ENCODE assay signal across 23 cellular contexts in the genomic region with DNA sequence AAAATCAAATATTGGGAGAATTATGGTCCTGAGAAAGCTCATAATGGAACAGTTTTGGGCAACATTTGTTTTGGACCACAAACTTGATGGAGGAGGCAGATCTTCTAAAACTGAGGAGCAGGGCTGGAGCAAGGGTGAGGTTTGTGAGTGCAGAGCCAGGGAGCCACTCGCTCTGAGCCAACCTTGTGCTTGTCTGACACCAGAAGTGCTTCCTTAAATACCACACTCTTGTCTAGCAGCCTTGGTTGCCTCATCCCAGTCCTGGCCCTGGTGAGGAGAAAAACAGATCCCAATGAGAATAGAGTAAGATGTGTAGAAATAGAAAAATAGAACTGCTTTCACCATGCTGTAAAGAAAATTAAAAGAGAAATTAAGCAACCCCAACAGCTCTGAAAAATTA. TPM values are rescaled to one million over a fixed set of nuclear protein-coding genes. Genes with fewer than 3 reads are reported as not detected.
A peak's percentile ranks its signal among the peaks of the same experiment; 100 is the strongest.
DNase-seq lines count a peak whose midpoint lies in the region; ATAC-seq and TF ChIP-seq lines count a peak whose summit lies in the region.
"Had no signal": no experiment of that assay in that cellular context is flagged by ENCODE, and none has a peak within 500 bp of the region (broad histone marks: within the 10 kb centered on the region; RNA-seq: fewer than 3 reads in every experiment).

No MANE protein-coding gene starts in this region.

- 0 out of 2 replicates have a peak overlapping the region, but pooled peaks have one; percentile 38 for H3K4me2 ChIP-seq in GM23338
- H3K4me2 ChIP-seq: A549; BLaER1 treated with 17β-estradiol and CSF1 and Interleukin-3, amounts not matched to agents 10 nM and 100 nM had no signal

- H3K27ac ChIP-seq in GM23338 (ENCODE audit: low read depth) (no peak overlapping the region), upper lobe of right lung (no peak overlapping the region)
- H3K27ac ChIP-seq: A549; BLaER1 treated with 17β-estradiol and CSF1 and Interleukin-3, amounts not matched to agents 10 nM and 100 nM had no signal

- peaks cover 14% of the 10 kb centered on the region for H3K27me3 Mint-ChIP-seq in GM23338 (ENCODE audit: insufficient read depth, low read depth, poor library complexity)
- H3K27me3 Mint-ChIP-seq: CD4-positive, alpha-beta T cell; CD8-positive, alpha-beta memory T cell had no signal

- H3K4me3 ChIP-seq in GM23338 (no peak overlapping the region), upper lobe of right lung (no peak overlapping the region)
- H3K4me3 ChIP-seq: A549; BLaER1 treated with 17β-estradiol and CSF1 and Interleukin-3, amounts not matched to agents 10 nM and 100 nM had no signal

- no peaks in the 10 kb centered on the region for H3K9me2 ChIP-seq in GM23338 (ENCODE audit: insufficient read depth)

- H3K4me3 Mint-ChIP-seq in GM23338: no peak overlapping the region
- H3K4me3 Mint-ChIP-seq: CD14-positive monocyte; CD4-positive, alpha-beta T cell; CD8-positive, alpha-beta memory T cell had no signal

- peaks cover 5% of the 10 kb centered on the region for H3K36me3 ChIP-seq in GM23338 (ENCODE audit: insufficient read depth)
- no peaks in the 10 kb centered on the region for H3K36me3 ChIP-seq in upper lobe of right lung

- no peaks in the 10 kb centered on the region; the same call in 2 of the 3 replicates for H3K4me1 Mint-ChIP-seq in GM23338

- H3K27me3 ChIP-seq in GM23338 (ENCODE audit: insufficient read depth) (no peaks in the 10 kb centered on the region), upper lobe of right lung (no peaks in the 10 kb centered on the region)
- H3K27me3 ChIP-seq: BE2C; BLaER1 treated with 17β-estradiol and CSF1 and Interleukin-3, amounts not matched to agents 10 nM and 100 nM had no signal

- intact Hi-C loops in Right ventricle myocardium inferior (cut with DNase I) (loop anchor here (10.0 kb wide), 1 partner anchor 288 kb away; the partner anchor contains the start of gene ZNF266), left cardiac atrium (cut with DNase I) (no loop called here), upper lobe of right lung (cut with DNase I) (no loop called here)

- H3K27ac Mint-ChIP-seq in GM23338: no peak overlapping the region
- H3K27ac Mint-ChIP-seq: CD14-positive monocyte; CD4-positive, alpha-beta T cell; CD8-positive, alpha-beta memory T cell had no signal

- H3F3A ChIP-seq in GM23338 (replicated peaks; ENCODE audit: low read depth): no peaks in the 10 kb centered on the region

- peak; percentile 48 for ATAC-seq in Right ventricle myocardium inferior
- no peak for ATAC-seq in left cardiac atrium
- no peak for ATAC-seq in GM23338
- ATAC-seq in upper lobe of right lung: peak; percentile 24
- no peak for ATAC-seq in HG02981 (IDR thresholded peaks at IDR 0.05; ENCODE audit: unreplicated experiment)
- ATAC-seq: A549 had no signal

- H3K4me1 ChIP-seq in GM23338 (ENCODE audit: insufficient read depth): peaks cover 23% of the 10 kb centered on the region
- peaks cover 6% of the 10 kb centered on the region for H3K4me1 ChIP-seq in upper lobe of right lung
- H3K4me1 ChIP-seq: A549, BE2C had no signal

- H4K20me1 ChIP-seq in GM23338 (replicated peaks; ENCODE audit: insufficient read depth): peaks cover 49% of the 10 kb centered on the region

- peaks cover 96% of the 10 kb centered on the region for H3K36me3 Mint-ChIP-seq in GM23338 (ENCODE audit: low read depth)

- DNase-seq in Right ventricle myocardium inferior (ENCODE audit: missing footprints): no peak
- no peak for DNase-seq in left cardiac atrium
- no peak for DNase-seq in GM23338 (ENCODE audit: low spot score)
- peak; percentile 18 for DNase-seq in mesenteric fat pad (ENCODE audit: low spot score)
- no peak for DNase-seq in upper lobe of right lung
- no peak for DNase-seq in SW 1271 (lab: John Stamatoyannopoulos, UW)
- DNase-seq: 8988T; ACHN; AML-193; BE2C; CD4-positive, alpha-beta T cell; CD8-positive, alpha-beta memory T cell; DMS 273 treated with DMSO at 0.1 percent for 48 hours; DMS79; EL; GF-D8; H7; HCEC 1CT had no signal

- peaks cover 86% of the 10 kb centered on the region for H3K9me3 Mint-ChIP-seq in GM23338

- H3K79me2 ChIP-seq in GM23338 (replicated peaks; ENCODE audit: insufficient read depth): peaks cover 100% of the 10 kb centered on the region

- peaks cover 11% of the 10 kb centered on the region for H3K9me3 ChIP-seq in upper lobe of right lung

- no peak overlapping the region for H2AFZ ChIP-seq in GM23338

- TF ChIP-seq CTCF in GM23338 (conservative IDR thresholded peaks at IDR 0.05; ENCODE audit: low read depth in 2 of 2): no peak
- no peak for TF ChIP-seq CTCF in upper lobe of right lung (IDR thresholded peaks at IDR 0.05)

TF ChIP-seq in GM23338, 12 proteins besides CTCF, POLR2A, EP300 and RAD21:
- TF ChIP-seq NANOG (IDR thresholded peaks at IDR 0.05; ENCODE audit: borderline replicate concordance): no peak
- TF ChIP-seq ZNF331 (CRISPR knock-in tag; IDR thresholded peaks at IDR 0.05; ENCODE audit: low read depth): no peak
- no peak for TF ChIP-seq JUNB (IDR thresholded peaks at IDR 0.05; ENCODE audit: unreplicated experiment)
- TF ChIP-seq, protein P1, sequence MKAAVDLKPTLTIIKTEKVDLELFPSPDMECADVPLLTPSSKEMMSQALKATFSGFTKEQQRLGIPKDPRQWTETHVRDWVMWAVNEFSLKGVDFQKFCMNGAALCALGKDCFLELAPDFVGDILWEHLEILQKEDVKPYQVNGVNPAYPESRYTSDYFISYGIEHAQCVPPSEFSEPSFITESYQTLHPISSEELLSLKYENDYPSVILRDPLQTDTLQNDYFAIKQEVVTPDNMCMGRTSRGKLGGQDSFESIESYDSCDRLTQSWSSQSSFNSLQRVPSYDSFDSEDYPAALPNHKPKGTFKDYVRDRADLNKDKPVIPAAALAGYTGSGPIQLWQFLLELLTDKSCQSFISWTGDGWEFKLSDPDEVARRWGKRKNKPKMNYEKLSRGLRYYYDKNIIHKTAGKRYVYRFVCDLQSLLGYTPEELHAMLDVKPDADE (IDR thresholded peaks at IDR 0.05): no peak
- TF ChIP-seq EZH2 (IDR thresholded peaks at IDR 0.05; ENCODE audit: low read depth, unreplicated experiment): no peak

RNA-seq across cellular contexts. Expression of gene ZNF317, which starts 6.7 kb away (rescaled TPM):
- total RNA-seq in Right ventricle myocardium inferior: 14.7 TPM
- 10 to 100 TPM; 11.3 to 19.1 TPM for total RNA-seq in left cardiac atrium
- total RNA-seq in GM23338 (2014; rRNA removed; shearing (Covaris generic)): 24.7 and 32.4 TPM in 2 replicates
- polyA plus RNA-seq in GM23338 (2016; fragmentation: Nextera tagmentation; extraction: Ambion mirVana): 22.7 and 25.2 TPM in 2 replicates
- total RNA-seq in mesenteric fat pad: 28.3 TPM
- 28.2 TPM for total RNA-seq in upper lobe of right lung

RNA-seq across cellular contexts. Expression of gene OR7G3, which starts 20.1 kb away (rescaled TPM):
- total RNA-seq in Right ventricle myocardium inferior (not detected), left cardiac atrium (not detected), mesenteric fat pad (not detected), upper lobe of right lung (not detected)
- not detected in 2 replicates for total RNA-seq in GM23338 (2014; rRNA removed; shearing (Covaris generic))
- not detected in 2 replicates for polyA plus RNA-seq in GM23338 (2016; fragmentation: Nextera tagmentation; extraction: Ambion mirVana)
- total RNA-seq: CD4-positive, alpha-beta T cell; CD8-positive, alpha-beta memory T cell; H1; H7 had no signal
- polyA plus RNA-seq: A549; CD14-positive monocyte; CD8-positive, alpha-beta memory T cell; H1 had no signal

RNA-seq across cellular contexts. Expression of gene OR7G1, which starts 31.3 kb away (rescaled TPM):
- total RNA-seq in Right ventricle myocardium inferior (not detected), left cardiac atrium (not detected), mesenteric fat pad (not detected), upper lobe of right lung (not detected)
- total RNA-seq in GM23338 (2014; rRNA removed; shearing (Covaris generic)): not detected in 2 replicates
- polyA plus RNA-seq in GM23338 (2016; fragmentation: Nextera tagmentation; extraction: Ambion mirVana): not detected in 2 replicates
- total RNA-seq: CD4-positive, alpha-beta T cell; CD8-positive, alpha-beta memory T cell; H1; H7 had no signal
- polyA plus RNA-seq: A549; CD14-positive monocyte; CD8-positive, alpha-beta memory T cell; H1 had no signal

RNA-seq across cellular contexts. Expression of gene OR7D2, which starts 31.9 kb away (rescaled TPM):
- total RNA-seq in Right ventricle myocardium inferior: 0.08 TPM
- under 1 TPM in 1 of 2 donors, not detected in 1; 0.21 TPM for total RNA-seq in left cardiac atrium
- total RNA-seq in GM23338 (2014; rRNA removed; shearing (Covaris generic)): not detected in 2 replicates
- not detected in 2 replicates for polyA plus RNA-seq in GM23338 (2016; fragmentation: Nextera tagmentation; extraction: Ambion mirVana)
- total RNA-seq in mesenteric fat pad: not detected
- total RNA-seq in upper lobe of right lung: 0.52 TPM
- total RNA-seq: CD4-positive, alpha-beta T cell; CD8-positive, alpha-beta memory T cell; H1; H7 had no signal
- polyA plus RNA-seq: CD14-positive monocyte; CD8-positive, alpha-beta memory T cell had no signal

RNA-seq across cellular contexts. Expression of gene OR7G2, which starts 39.6 kb away (rescaled TPM):
- total RNA-seq in Right ventricle myocardium inferior: not detected
- not detected for total RNA-seq in left cardiac atrium
- not detected in 2 replicates for total RNA-seq in GM23338 (2014; rRNA removed; shearing (Covaris generic))
- polyA plus RNA-seq in GM23338 (2016; fragmentation: Nextera tagmentation; extraction: Ambion mirVana): not detected in 2 replicates
- not detected for total RNA-seq in mesenteric fat pad
- not detected for total RNA-seq in upper lobe of right lung
- total RNA-seq: CD4-positive, alpha-beta T cell; CD8-positive, alpha-beta memory T cell; H1; H7 had no signal
- polyA plus RNA-seq: A549; CD14-positive monocyte; CD8-positive, alpha-beta memory T cell; H1 had no signal

Comparison
In these comparisons a context has a peak if more than half of its experiments do, and no peak if none do; other contexts are left out.
1. ATAC-seq: peak in Right ventricle myocardium inferior (single experiment) and upper lobe of right lung (single experiment); none in left cardiac atrium (0 of 2), GM23338 (single experiment) and HG02981 (single experiment).